ENCODE assay signal across 24 cellular contexts in the genomic region with DNA sequence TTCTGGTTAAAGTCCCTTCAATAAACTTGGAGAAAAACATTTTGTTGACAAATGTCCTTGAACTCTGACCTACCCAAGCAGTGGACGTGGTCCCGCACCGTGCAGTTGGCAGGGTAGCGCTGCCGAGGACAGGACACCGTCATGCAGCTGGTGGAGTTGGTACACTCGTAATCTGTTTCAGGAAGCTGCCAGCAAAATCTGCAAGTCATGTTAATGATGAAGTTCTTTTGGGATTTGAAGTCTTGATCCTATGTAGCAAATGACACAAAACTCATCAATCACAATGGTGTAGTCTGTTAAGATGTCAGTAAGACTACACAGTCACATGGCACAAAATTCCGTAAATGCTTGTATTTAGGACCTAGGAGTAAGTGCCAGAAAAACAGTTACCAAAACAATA. TPM values are rescaled to one million over a fixed set of nuclear protein-coding genes. Genes with fewer than 3 reads are reported as not detected.
DNase-seq lines count a peak whose midpoint lies in the region; ATAC-seq, FAIRE-seq and TF ChIP-seq lines count a peak whose summit lies in the region.
"Had no signal": no experiment of that assay in that cellular context is flagged by ENCODE, and none has a peak within 500 bp of the region (broad histone marks: within the 10 kb centered on the region; RNA-seq: fewer than 3 reads in every experiment).

No MANE protein-coding gene starts in this region.

- H3K9ac ChIP-seq in K562 (ENCODE audit: insufficient read depth in 1 of 2, low read depth in 2 of 2, low read length in 2 of 2) = no peak overlapping the region

- BruUV-seq in K562 (replicated peaks; lab: Mats Ljungman, UMichigan) = no TSS peak

- no peak for TF ChIP-seq CTCF in K562 (IDR thresholded peaks at IDR 0.05 in 2 of 3, conservative IDR thresholded peaks at IDR 0.05 in 1 of 3; ENCODE audit: insufficient read depth in 2 of 3, low read depth in 1 of 3, low read length in 3 of 3)
- no peak for TF ChIP-seq CTCF in testis (IDR thresholded peaks at IDR 0.05)

- no peak overlapping the region for H3K27ac ChIP-seq in K562 (ENCODE audit: extremely low read depth, low read depth, low read length)
- no peak overlapping the region for H3K27ac ChIP-seq in testis
- H3K27ac ChIP-seq: brain microvascular endothelial cell, esophagus muscularis mucosa, HL-60 had no signal

- H3K27me3 Mint-ChIP-seq in activated naive CD8-positive, alpha-beta T cell = no peaks in the 10 kb centered on the region
- H3K27me3 Mint-ChIP-seq in activated naive CD8-positive, alpha-beta T cell treated with anti-CD3 and anti-CD28 coated beads, Interleukin-2, amount 50 U/mL, for 24 hours = no peaks in the 10 kb centered on the region

- H3K4me1 ChIP-seq in K562 (replicated peaks in 1 of 2; ENCODE audit: control insufficient read depth in 2 of 2, insufficient read depth in 2 of 2, low read length in 2 of 2) = peaks cover 0 to 14% of the 10 kb centered on the region in 2 experiments; a peak in 2 of 5 replicates
- H3K4me1 ChIP-seq in testis = peaks cover 12% of the 10 kb centered on the region

- no peak for ATAC-seq in activated naive CD8-positive, alpha-beta T cell treated with anti-CD3 and anti-CD28 coated beads, Interleukin-2, amount 50 U/mL, for 24 hours
- no peak for ATAC-seq in K562
- ATAC-seq in GM21619 (IDR thresholded peaks at IDR 0.05; ENCODE audit: unreplicated experiment) = no peak
- no peak for ATAC-seq in GM19351 (IDR thresholded peaks at IDR 0.05; ENCODE audit: unreplicated experiment)
- no peak for ATAC-seq in GM19467 (IDR thresholded peaks at IDR 0.05; ENCODE audit: unreplicated experiment)
- ATAC-seq: GM12878 had no signal

- H3K4me3 Mint-ChIP-seq in activated naive CD8-positive, alpha-beta T cell = no peak overlapping the region
- H3K4me3 Mint-ChIP-seq in activated naive CD8-positive, alpha-beta T cell treated with anti-CD3 and anti-CD28 coated beads, Interleukin-2, amount 50 U/mL, for 24 hours = no peak overlapping the region
- H3K4me3 Mint-ChIP-seq: nephron progenitor cell; T-helper 2 cell treated with Interferon-gamma antibody and Interleukin-4, amounts not matched to agents 5 μg/mL and 100 μg/mL, for 36 hours had no signal

- intact Hi-C loops in K562 (cut with micrococcal nuclease) = loop anchor here (10.0 kb wide), 1 partner anchor 212 kb away; no protein-coding TSS in a partner anchor
- intact Hi-C loops in testis (cut with DNase I; ENCODE audit: low total_unique reads) = loop anchor here (10.0 kb wide), 1 partner anchor 352 kb away; the partner anchor contains the start of gene SNRPA1

- in situ Hi-C loops in K562 (cut with MboI) = no loop called here

- H3K4me1 Mint-ChIP-seq in activated naive CD8-positive, alpha-beta T cell (ENCODE audit: low read depth) = peaks cover 57% of the 10 kb centered on the region
- peaks cover 50% of the 10 kb centered on the region for H3K4me1 Mint-ChIP-seq in activated naive CD8-positive, alpha-beta T cell treated with anti-CD3 and anti-CD28 coated beads, Interleukin-2, amount 50 U/mL, for 24 hours

- peaks cover 41% of the 10 kb centered on the region for H3K79me2 ChIP-seq in K562 (ENCODE audit: control insufficient read depth, insufficient read depth, low read length)

- no peaks in the 10 kb centered on the region for H3K9me3 Mint-ChIP-seq in activated naive CD8-positive, alpha-beta T cell (ENCODE audit: low read depth)
- H3K9me3 Mint-ChIP-seq in activated naive CD8-positive, alpha-beta T cell treated with anti-CD3 and anti-CD28 coated beads, Interleukin-2, amount 50 U/mL, for 24 hours = no peaks in the 10 kb centered on the region
- H3K9me3 Mint-ChIP-seq: nephron progenitor cell; T-helper 2 cell treated with Interferon-gamma antibody and Interleukin-4, amounts not matched to agents 5 μg/mL and 100 μg/mL, for 36 hours had no signal

- TF ChIP-seq POLR2A in K562 (conservative IDR thresholded peaks at IDR 0.05) = no peak
- TF ChIP-seq POLR2A in testis (IDR thresholded peaks at IDR 0.05) = no peak

- H3K36me3 ChIP-seq in K562 (ENCODE audit: control insufficient read depth, insufficient read depth, low read length) = peaks cover 89% of the 10 kb centered on the region
- no peaks in the 10 kb centered on the region for H3K36me3 ChIP-seq in testis (ENCODE audit: low read depth, missing control alignments)

- H4K20me1 ChIP-seq in K562 (replicated peaks; ENCODE audit: control insufficient read depth, insufficient read depth, low read length) = no peaks in the 10 kb centered on the region

- TF ChIP-seq EP300 in K562 (IDR thresholded peaks at IDR 0.05; ENCODE audit: low read length) = no peak

- WGBS in K562 (ENCODE audit: insufficient coverage, low coverage, missing lambda C conversion rate) = 93% methylated on average over 8 of the region's 8 CpGs
- WGBS in testis, 2 donors = 50 to 51% methylated on average over 8 of the region's 8 CpGs

- DNase-seq in activated naive CD8-positive, alpha-beta T cell treated with anti-CD3 and anti-CD28 coated beads, Interleukin-2, amount 50 U/mL, for 24 hours = no peak
- no peak for DNase-seq in K562 (ENCODE audit: extremely low read depth in 1 of 4, low spot score in 3 of 4)
- DNase-seq in iris pigment epithelial cell (ENCODE audit: low read depth) = peak; percentile 9
- peak; percentile 56 for DNase-seq in testis
- DNase-seq: activated CD4-positive, CD25-positive, alpha-beta regulatory T cell treated with anti-CD3 and anti-CD28 coated beads, Interleukin-2, amount 50 U/mL, for 72 hours; activated naive CD4-positive, alpha-beta T cell treated with anti-CD3 and anti-CD28 coated beads, Interleukin-2, amount 50 U/mL, for 16 hours; brain microvascular endothelial cell; COR-L47; GDM1; GOT3; KBM-7; MV-4-11; NCI-H2081; NCI-H510A treated with DMSO at 0.1 percent for 48 hours; nephron progenitor cell had no signal

- TF ChIP-seq RAD21 in K562 (CRISPR knock-in tag; conservative IDR thresholded peaks at IDR 0.05 in 1 of 2, IDR thresholded peaks at IDR 0.05 in 1 of 2) = no peak

- H3K27me3 ChIP-seq in K562 (ENCODE audit: control insufficient read depth in 2 of 2, insufficient read depth in 2 of 2, low read length in 2 of 2) = no peaks in the 10 kb centered on the region
- H3K27me3 ChIP-seq in testis = no peaks in the 10 kb centered on the region
- H3K27me3 ChIP-seq: brain microvascular endothelial cell, esophagus muscularis mucosa had no signal

- H3K4me2 ChIP-seq in K562 (ENCODE audit: insufficient read depth, low read length) = no peak overlapping the region

- CTCF ChIA-PET in K562 (lab: Yijun Ruan, JAX; ENCODE audit: low intra/inter-chr PET ratio) = no interaction called here

- no peak for FAIRE-seq in K562 (lab: Jason Lieb, UNC)
- FAIRE-seq: GM12878, keratinocyte had no signal

- H3K4me3 ChIP-seq in K562 (no peak overlapping the region), testis (no peak overlapping the region)
- H3K4me3 ChIP-seq: esophagus muscularis mucosa, GM12878 had no signal

- peaks cover 4% of the 10 kb centered on the region for H3K36me3 Mint-ChIP-seq in activated naive CD8-positive, alpha-beta T cell
- peaks cover 63% of the 10 kb centered on the region for H3K36me3 Mint-ChIP-seq in activated naive CD8-positive, alpha-beta T cell treated with anti-CD3 and anti-CD28 coated beads, Interleukin-2, amount 50 U/mL, for 24 hours (ENCODE audit: low read depth)

- no peaks in the 10 kb centered on the region for H3K9me3 ChIP-seq in K562 (replicated peaks; ENCODE audit: control insufficient read depth, insufficient read depth, low read depth, low read length)
- no peaks in the 10 kb centered on the region for H3K9me3 ChIP-seq in testis
- H3K9me3 ChIP-seq: esophagus muscularis mucosa had no signal

- no peaks in the 10 kb centered on the region for H3K9me1 ChIP-seq in K562 (ENCODE audit: control insufficient read depth, insufficient read depth, low read length)

- H3K27ac Mint-ChIP-seq in activated naive CD8-positive, alpha-beta T cell = peak overlapping the region; percentile 54
- no peak overlapping the region for H3K27ac Mint-ChIP-seq in activated naive CD8-positive, alpha-beta T cell treated with anti-CD3 and anti-CD28 coated beads, Interleukin-2, amount 50 U/mL, for 24 hours
- H3K27ac Mint-ChIP-seq: T-helper 2 cell treated with Interferon-gamma antibody and Interleukin-4, amounts not matched to agents 5 μg/mL and 100 μg/mL, for 36 hours had no signal

- POLR2A ChIA-PET in K562 (lab: Yijun Ruan, JAX) = interaction anchor here (1.3 kb wide), 1 partner anchor 8 kb away, joined by 3 read pairs; no protein-coding TSS in a partner anchor

- H2AFZ ChIP-seq in K562 (ENCODE audit: low read depth, low read length) = no peak overlapping the region

TF ChIP-seq in K562, 482 proteins besides CTCF, POLR2A, EP300 and RAD21 (continues in another document):
- no peak for TF ChIP-seq ERF (CRISPR knock-in tag; IDR thresholded peaks at IDR 0.05)
- no peak for TF ChIP-seq PTTG1 (tag; IDR thresholded peaks at IDR 0.05; ENCODE audit: low read depth)
- TF ChIP-seq RFX5 (IDR thresholded peaks at IDR 0.05; ENCODE audit: low read depth, low read length) = no peak

RNA-seq across cellular contexts. Expression of gene TM2D3, which starts 5.5 kb away (rescaled TPM):
- 75.4 and 111 TPM in 2 replicates for total RNA-seq in K562 (2011; cell fraction: chromatin; rRNA removed; ENCODE audit: low replicate concordance)
- 93.2 and 100 TPM in 2 replicates for total RNA-seq in K562 (2011; cell fraction: nucleolus; rRNA removed)
- total RNA-seq in K562 (2011; cell fraction: nucleoplasm; rRNA removed) = 121 and 152 TPM in 2 replicates
- 16.5 and 23.5 TPM in 2 replicates for total RNA-seq in K562 (2014; rRNA removed)
- total RNA-seq in K562 (2014; rRNA removed; fragmentation: Illumina TruSeq; extraction: Trizol) = 31.3 and 32.4 TPM in 2 replicates
- total RNA-seq in K562 (2015; rRNA removed; fragmentation: Illumina TruSeq; extraction: Trizol) = 34.1 and 34.9 TPM in 2 replicates
- 27.4 and 28.9 TPM in 2 replicates for total RNA-seq in K562 (2021)
- polyA plus RNA-seq in K562 (2011; rRNA removed) = 59.5 and 61.0 TPM in 2 replicates
- polyA plus RNA-seq in K562 (2011; cell fraction: cytosol; rRNA removed) = 33.6 and 42.8 TPM in 2 replicates
- 58.3 and 77.8 TPM in 2 replicates for polyA plus RNA-seq in K562 (2011; cell fraction: nucleus; rRNA removed)
- polyA plus RNA-seq in K562 (2012) = 22.2 and 31.4 TPM in 2 replicates
- polyA plus RNA-seq in K562 (2014; fragmentation: Illumina TruSeq; extraction: Trizol) = 25.3 and 26.8 TPM in 2 replicates
- polyA plus RNA-seq in K562 (2014; fragmentation: Nextera tagmentation; extraction: Ambion mirVana) = 10 to 100 TPM; 59.2 to 67.9 TPM
- polyA plus RNA-seq in K562 (2014; rRNA removed) = 27.9 and 28.2 TPM in 2 replicates
- polyA minus RNA-seq in K562 (2011; rRNA and poly(A)+ RNA removed) = 50.4 and 52.1 TPM in 2 replicates
- polyA minus RNA-seq in K562 (2011; cell fraction: cytosol; rRNA and poly(A)+ RNA removed) = 20.9 and 28.2 TPM in 2 replicates
- polyA minus RNA-seq in K562 (2011; cell fraction: nucleus; rRNA and poly(A)+ RNA removed) = 67.7 and 82.9 TPM in 2 replicates
- 10 to 100 TPM; 60.2 to 69.9 TPM for total RNA-seq in testis
- polyA plus RNA-seq in testis (ENCODE audit: insufficient read depth, low read depth, low replicate concordance) = 69.5 TPM

Comparison
In these comparisons a context has a peak if more than half of its experiments do, and no peak if none do; other contexts are left out.
1. DNase-seq: peak in iris pigment epithelial cell (single experiment) and testis (single experiment); none in activated naive CD8-positive, alpha-beta T cell treated with anti-CD3 and anti-CD28 coated beads, Interleukin-2, amount 50 U/mL, for 24 hours (single experiment) and K562 (0 of 4).